ENCODE assay signal across 9 cellular contexts in genomic region chr20:32966881-32967781, GRCh38. TPM values are rescaled to one million over a fixed set of nuclear protein-coding genes. Genes with fewer than 3 reads are reported as not detected.
DNase-seq lines count a peak whose midpoint lies in the region; ATAC-seq and TF ChIP-seq lines count a peak whose summit lies in the region.
"Had no signal": no experiment of that assay in that cellular context is flagged by ENCODE, and none has a peak within 500 bp of the region (broad histone marks: within the 10 kb centered on the region; RNA-seq: fewer than 3 reads in every experiment).

No MANE protein-coding gene starts in this region.

- peak overlapping the region in 2 of 8 donors; percentile 96 to 100 for H3K27ac Mint-ChIP-seq in CD8-positive, alpha-beta memory T cell
- no peak overlapping the region for H3K27ac Mint-ChIP-seq in neural crest cell (ENCODE audit: unreplicated experiment)

- ATAC-seq in Right ventricle myocardium inferior (no peak), HG02870 (IDR thresholded peaks at IDR 0.05; ENCODE audit: unreplicated experiment) (no peak), HG03521 (IDR thresholded peaks at IDR 0.05; ENCODE audit: unreplicated experiment) (no peak)

- no peaks in the 10 kb centered on the region for H3K9me3 ChIP-seq in CD8-positive, alpha-beta memory T cell (ENCODE audit: low read length)
- H3K9me3 ChIP-seq in OCI-LY3 (ENCODE audit: insufficient read depth, low read length), result no peaks in the 10 kb centered on the region
- H3K9me3 ChIP-seq: ascending aorta had no signal

- H3K4me3 Mint-ChIP-seq in CD8-positive, alpha-beta memory T cell, result peak overlapping the region; percentile 66 to 93 (median 81)
- no peak overlapping the region for H3K4me3 Mint-ChIP-seq in neural crest cell

- H3K27ac ChIP-seq in CD8-positive, alpha-beta memory T cell (ENCODE audit: low read depth, low read length), result peak overlapping the region; percentile 38
- H3K27ac ChIP-seq in OCI-LY3 (ENCODE audit: low read length), result peak overlapping the region; percentile 4; the same call in 1 of the 2 replicates
- H3K27ac ChIP-seq: ascending aorta had no signal

- H3K79me2 ChIP-seq in OCI-LY3 (ENCODE audit: low read length), result no peaks in the 10 kb centered on the region

- DNase-seq in CD8-positive, alpha-beta memory T cell, result peak; percentile 41 to 81 (median 71)
- DNase-seq in activated gamma-delta T cell treated with anti-CD3 and anti-CD28 coated beads, Interleukin-2, amount 50 U/mL, for 16 hours (ENCODE audit: low read depth), result peak; percentile 30
- peak; percentile 0 for DNase-seq in neural crest cell (ENCODE audit: low read depth, low spot score)
- DNase-seq in NCI-H128 (lab: John Stamatoyannopoulos, UW; ENCODE audit: unreplicated experiment), result no peak
- no peak for DNase-seq in Right ventricle myocardium inferior (ENCODE audit: missing footprints)

- no peaks in the 10 kb centered on the region for H3K36me3 Mint-ChIP-seq in CD8-positive, alpha-beta memory T cell
- no peaks in the 10 kb centered on the region for H3K36me3 Mint-ChIP-seq in neural crest cell (ENCODE audit: low read depth)

- H4K20me1 ChIP-seq in OCI-LY3 (ENCODE audit: insufficient read depth, low read length), result no peaks in the 10 kb centered on the region

- no peaks in the 10 kb centered on the region for H3K9me3 Mint-ChIP-seq in CD8-positive, alpha-beta memory T cell
- no peaks in the 10 kb centered on the region for H3K9me3 Mint-ChIP-seq in neural crest cell

- H3K4me2 ChIP-seq in OCI-LY3 (ENCODE audit: low read length), result peak overlapping the region; percentile 21

- H3K27me3 ChIP-seq in CD8-positive, alpha-beta memory T cell (ENCODE audit: insufficient read depth, low read length, poor library complexity, severe bottlenecking), result no peaks in the 10 kb centered on the region
- no peaks in the 10 kb centered on the region for H3K27me3 ChIP-seq in OCI-LY3 (ENCODE audit: low read depth, low read length)
- H3K27me3 ChIP-seq: ascending aorta had no signal

- peaks cover 0 to 1% of the 10 kb centered on the region in 2 donors for H3K27me3 Mint-ChIP-seq in CD8-positive, alpha-beta memory T cell
- no peaks in the 10 kb centered on the region for H3K27me3 Mint-ChIP-seq in neural crest cell (ENCODE audit: low read depth)

- no peaks in the 10 kb centered on the region for H3K36me3 ChIP-seq in CD8-positive, alpha-beta memory T cell (ENCODE audit: insufficient read depth, low read length)
- no peaks in the 10 kb centered on the region for H3K36me3 ChIP-seq in OCI-LY3 (replicated peaks; ENCODE audit: low read depth, low read length)
- H3K36me3 ChIP-seq: ascending aorta had no signal

- POLR2A ChIA-PET in CD8-positive, alpha-beta memory T cell (lab: Charles Lee), result interaction anchor here (1.0 to 1.6 kb wide), 2 partner anchors 9 to 107 kb away, joined by 3 to 5 read pairs; no protein-coding TSS in a partner anchor

- peak overlapping the region; percentile 40 for H3K4me3 ChIP-seq in CD8-positive, alpha-beta memory T cell (ENCODE audit: low read length)
- H3K4me3 ChIP-seq in OCI-LY3 (ENCODE audit: low read length), result no peak overlapping the region
- H3K4me3 ChIP-seq: ascending aorta had no signal

- intact Hi-C loops in Right ventricle myocardium inferior (cut with DNase I), result no loop called here

- H3K4me1 Mint-ChIP-seq in CD8-positive, alpha-beta memory T cell, result peaks cover 20 to 63% (median 60%) of the 10 kb centered on the region in 3 donors
- H3K4me1 Mint-ChIP-seq in neural crest cell, result peaks cover 8% of the 10 kb centered on the region

- peak overlapping the region; percentile 66 for H2AFZ ChIP-seq in OCI-LY3 (ENCODE audit: low read depth, low read length)

- CTCF ChIA-PET in CD8-positive, alpha-beta memory T cell (lab: Charles Lee), result interaction anchor here (1.3 to 2.3 kb wide), 5 partner anchors 9 to 37 kb away, joined by 3 to 12 read pairs (median 5); partner anchors contain the start of gene SUN5

- no peak for TF ChIP-seq CTCF in OCI-LY3 (IDR thresholded peaks at IDR 0.05; ENCODE audit: low read depth, low read length)
- TF ChIP-seq CTCF in neural crest cell (conservative IDR thresholded peaks at IDR 0.05), result no peak

- no peak overlapping the region for H3K9ac ChIP-seq in OCI-LY3 (ENCODE audit: low read length)

- H3K4me1 ChIP-seq in CD8-positive, alpha-beta memory T cell (ENCODE audit: insufficient read depth, low read length), result peaks cover 84% of the 10 kb centered on the region
- peaks cover 39% of the 10 kb centered on the region for H3K4me1 ChIP-seq in OCI-LY3 (ENCODE audit: low read length)
- H3K4me1 ChIP-seq: ascending aorta had no signal

RNA-seq across cellular contexts. Expression of gene SUN5, which starts 37.1 kb away (rescaled TPM):
- not detected for total RNA-seq in CD8-positive, alpha-beta memory T cell
- polyA plus RNA-seq in CD8-positive, alpha-beta memory T cell, result not detected
- total RNA-seq in neural crest cell, result not detected in 2 replicates
- not detected for total RNA-seq in Right ventricle myocardium inferior
- total RNA-seq: ascending aorta had no signal

RNA-seq across cellular contexts. Expression of gene BPIFB2, which starts 40.4 kb away (rescaled TPM):
- not detected for total RNA-seq in CD8-positive, alpha-beta memory T cell
- polyA plus RNA-seq in CD8-positive, alpha-beta memory T cell, result not detected
- total RNA-seq in neural crest cell (not detected in 2 replicates), Right ventricle myocardium inferior (not detected)
- total RNA-seq: ascending aorta had no signal

Comparison
In these comparisons a context has a peak if more than half of its experiments do, and no peak if none do; other contexts are left out.
1. DNase-seq: peak in CD8-positive, alpha-beta memory T cell (5 of 5), activated gamma-delta T cell treated with anti-CD3 and anti-CD28 coated beads, Interleukin-2, amount 50 U/mL, for 16 hours (single experiment) and neural crest cell (single experiment); none in NCI-H128 (single experiment) and Right ventricle myocardium inferior (single experiment).